12 cellular contexts compared by ENCODE assay signal in genomic region chr12:76880156-76881023, GRCh38. TPM values are rescaled to one million over a fixed set of nuclear protein-coding genes. Genes with fewer than 3 reads are reported as not detected.
DNase-seq lines count a peak whose midpoint lies in the region; ATAC-seq, FAIRE-seq and TF ChIP-seq lines count a peak whose summit lies in the region.
"Had no signal": no experiment of that assay in that cellular context is flagged by ENCODE, and none has a peak within 500 bp of the region (broad histone marks: within the 10 kb centered on the region; RNA-seq: fewer than 3 reads in every experiment).

No MANE protein-coding gene starts in this region.

- H3K9me3 Mint-ChIP-seq in activated naive CD4-positive, alpha-beta T cell treated with anti-CD3 and anti-CD28 coated beads, Interleukin-2, amount 10 ng/mL, durations not matched to agents 7 days and 5 days, result no peaks in the 10 kb centered on the region

- FAIRE-seq in K562 (lab: Jason Lieb, UNC), result no peak

- no peak overlapping the region for H2AK5ac ChIP-seq in mesenchymal stem cell (ENCODE audit: low read length, severe bottlenecking)

- H2BK15ac ChIP-seq in mesenchymal stem cell (ENCODE audit: low read depth, poor library complexity, severe bottlenecking), result no peak overlapping the region

- H2BK120ac ChIP-seq in mesenchymal stem cell (ENCODE audit: low read depth, low read length), result no peak overlapping the region

- H2BK12ac ChIP-seq in mesenchymal stem cell (ENCODE audit: low read length in 2 of 2), result peak overlapping the region in 1 of 2 experiments; percentile 63

- H3K4me2 ChIP-seq in K562 (ENCODE audit: insufficient read depth, low read length) (no peak overlapping the region), mesenchymal stem cell (ENCODE audit: low read length, poor library complexity, severe bottlenecking) (no peak overlapping the region)

- BruUV-seq in K562 (replicated peaks; lab: Mats Ljungman, UMichigan), result no TSS peak

- H4K20me1 ChIP-seq in K562 (replicated peaks; ENCODE audit: control insufficient read depth, insufficient read depth, low read length), result no peaks in the 10 kb centered on the region

- no peak overlapping the region for H3K4me3 ChIP-seq in K562
- H3K4me3 ChIP-seq in mesenchymal stem cell (ENCODE audit: insufficient read depth in 1 of 2, low read depth in 1 of 2, low read length in 2 of 2), result no peak overlapping the region
- no peak overlapping the region for H3K4me3 ChIP-seq in tibial artery

- peak overlapping the region in 1 of 2 experiments; percentile 54 for H3K4ac ChIP-seq in mesenchymal stem cell (ENCODE audit: low read depth in 1 of 2, low read length in 2 of 2)

- no peak overlapping the region for H4K8ac ChIP-seq in mesenchymal stem cell (ENCODE audit: low read length)

- no peak for TF ChIP-seq RAD21 in K562 (CRISPR knock-in tag; conservative IDR thresholded peaks at IDR 0.05 in 1 of 2, IDR thresholded peaks at IDR 0.05 in 1 of 2)

- no peak overlapping the region for H3K27ac Mint-ChIP-seq in activated naive CD4-positive, alpha-beta T cell treated with anti-CD3 and anti-CD28 coated beads, Interleukin-2, amount 10 ng/mL, durations not matched to agents 7 days and 5 days

- ATAC-seq in K562 (no peak), HG03175 (IDR thresholded peaks at IDR 0.05; ENCODE audit: unreplicated experiment) (no peak), HG02981 (IDR thresholded peaks at IDR 0.05; ENCODE audit: unreplicated experiment) (no peak)
- ATAC-seq: esophagus mucosa had no signal

- H3K9me1 ChIP-seq in K562 (ENCODE audit: control insufficient read depth, insufficient read depth, low read length), result no peaks in the 10 kb centered on the region

- POLR2A ChIA-PET in K562 (lab: Yijun Ruan, JAX), result interaction anchor here (0.6 to 1.2 kb wide), 4 partner anchors 11 to 840 kb away, joined by 3 read pairs; no protein-coding TSS in a partner anchor

- no peak for TF ChIP-seq POLR2A in K562 (conservative IDR thresholded peaks at IDR 0.05)

- CTCF ChIA-PET in activated naive CD4-positive, alpha-beta T cell treated with anti-CD3 and anti-CD28 coated beads, Interleukin-2, amount 10 ng/mL, durations not matched to agents 7 days and 5 days (lab: Charles Lee), result no interaction called here
- CTCF ChIA-PET in K562 (lab: Yijun Ruan, JAX; ENCODE audit: low intra/inter-chr PET ratio), result no interaction called here

- H3K4me1 ChIP-seq in K562 (replicated peaks in 1 of 2; ENCODE audit: control insufficient read depth in 2 of 2, insufficient read depth in 2 of 2, low read length in 2 of 2) (peaks cover 0 to 16% of the 10 kb centered on the region in 2 experiments; a peak in 3 of 5 replicates), mesenchymal stem cell (ENCODE audit: control insufficient read depth, insufficient read depth, low read depth, low read length) (peaks cover 5% of the 10 kb centered on the region), tibial artery (peaks cover 0 to 37% (median 11%) of the 10 kb centered on the region in 4 donors)

- no peaks in the 10 kb centered on the region for H3K36me3 ChIP-seq in K562 (ENCODE audit: control insufficient read depth, insufficient read depth, low read length)
- no peaks in the 10 kb centered on the region for H3K36me3 ChIP-seq in mesenchymal stem cell (ENCODE audit: control insufficient read depth in 1 of 2, insufficient read depth in 2 of 2, low read depth in 1 of 2, low read length in 2 of 2)
- no peaks in the 10 kb centered on the region for H3K36me3 ChIP-seq in tibial artery

- H3K27me3 ChIP-seq in K562 (ENCODE audit: control insufficient read depth in 2 of 2, insufficient read depth in 2 of 2, low read length in 2 of 2), result no peaks in the 10 kb centered on the region; a peak in 2 of 5 replicates
- no peaks in the 10 kb centered on the region for H3K27me3 ChIP-seq in mesenchymal stem cell (ENCODE audit: control insufficient read depth in 1 of 2, insufficient read depth in 1 of 2, low read length in 2 of 2)
- H3K27me3 ChIP-seq in tibial artery, result no peaks in the 10 kb centered on the region

- H4K91ac ChIP-seq in mesenchymal stem cell (ENCODE audit: low read length), result no peak overlapping the region

- peaks cover 16% of the 10 kb centered on the region for H3K4me1 Mint-ChIP-seq in activated naive CD4-positive, alpha-beta T cell treated with anti-CD3 and anti-CD28 coated beads, Interleukin-2, amount 10 ng/mL, durations not matched to agents 7 days and 5 days

- H3K79me1 ChIP-seq in mesenchymal stem cell (replicated peaks; ENCODE audit: low read length, poor library complexity, severe bottlenecking), result peaks cover 14% of the 10 kb centered on the region

- no peak overlapping the region for H3K23ac ChIP-seq in mesenchymal stem cell (ENCODE audit: low read length in 2 of 2)

- no peak for TF ChIP-seq EP300 in K562 (IDR thresholded peaks at IDR 0.05; ENCODE audit: low read length)

- no peak overlapping the region for H2BK5ac ChIP-seq in mesenchymal stem cell (ENCODE audit: low read depth, low read length, poor library complexity, severe bottlenecking)

- H3K9ac ChIP-seq in K562 (ENCODE audit: insufficient read depth in 1 of 2, low read depth in 2 of 2, low read length in 2 of 2), result no peak overlapping the region; a peak in 1 of 4 replicates
- peak overlapping the region; percentile 88 for H3K9ac ChIP-seq in mesenchymal stem cell (ENCODE audit: low read length)

- H3K9me3 ChIP-seq in K562 (replicated peaks; ENCODE audit: control insufficient read depth, insufficient read depth, low read depth, low read length) (no peaks in the 10 kb centered on the region), mesenchymal stem cell (ENCODE audit: control insufficient read depth, low read length) (no peaks in the 10 kb centered on the region), tibial artery (peaks cover 0 to 5% (median 0%) of the 10 kb centered on the region in 3 donors)

- no peaks in the 10 kb centered on the region for H3K79me2 ChIP-seq in K562 (ENCODE audit: control insufficient read depth, insufficient read depth, low read length)

- DNase-seq in activated naive CD4-positive, alpha-beta T cell treated with anti-CD3 and anti-CD28 coated beads, Interleukin-2, amount 10 ng/mL, durations not matched to agents 7 days and 5 days, result no peak
- DNase-seq in activated naive CD4-positive, alpha-beta T cell treated with anti-CD3 and anti-CD28 coated beads, Interleukin-2, amount 50 U/mL, for 16 hours, result no peak
- DNase-seq in K562 (ENCODE audit: extremely low read depth in 1 of 4, low spot score in 3 of 4) (no peak), mesenchymal stem cell (peak; percentile 71), tibial artery (no peak), NCI-H1930 (lab: John Stamatoyannopoulos, UW) (no peak)
- DNase-seq: activated effector memory CD4-positive, alpha-beta T cell treated with anti-CD3 and anti-CD28 coated beads, Interleukin-2, amount 50 U/mL, for 16 hours; NCI-H526 treated with DMSO at 0.1 percent for 48 hours; stimulated activated CD4-positive, alpha-beta T cell treated with anti-CD3 and anti-CD28 coated beads, Interleukin-4, amount 100 ng/mL, for 4 hours had no signal

- intact Hi-C loops in K562 (cut with micrococcal nuclease) (no loop called here), tibial artery (cut with DNase I; ENCODE audit: low total_unique reads) (no loop called here)

- peak overlapping the region in 1 of 2 experiments; percentile 46 for H3K18ac ChIP-seq in mesenchymal stem cell (ENCODE audit: low read depth in 1 of 2, low read length in 2 of 2)

- in situ Hi-C loops in K562 (cut with MboI), result no loop called here

- no peaks in the 10 kb centered on the region for H3K36me3 Mint-ChIP-seq in activated naive CD4-positive, alpha-beta T cell treated with anti-CD3 and anti-CD28 coated beads, Interleukin-2, amount 10 ng/mL, durations not matched to agents 7 days and 5 days

- H3K4me3 Mint-ChIP-seq in activated naive CD4-positive, alpha-beta T cell treated with anti-CD3 and anti-CD28 coated beads, Interleukin-2, amount 10 ng/mL, durations not matched to agents 7 days and 5 days, result peak overlapping the region; percentile 67

- H2AFZ ChIP-seq in K562 (ENCODE audit: low read depth, low read length) (peak overlapping the region; percentile 9; the same call in 1 of the 2 replicates), mesenchymal stem cell (ENCODE audit: low read depth, low read length) (no peak overlapping the region)

- H3K14ac ChIP-seq in mesenchymal stem cell (ENCODE audit: low read length in 2 of 2), result no peak overlapping the region

- peaks cover 52% of the 10 kb centered on the region for H3K27me3 Mint-ChIP-seq in activated naive CD4-positive, alpha-beta T cell treated with anti-CD3 and anti-CD28 coated beads, Interleukin-2, amount 10 ng/mL, durations not matched to agents 7 days and 5 days

- TF ChIP-seq CTCF in K562 (IDR thresholded peaks at IDR 0.05 in 2 of 3, conservative IDR thresholded peaks at IDR 0.05 in 1 of 3; ENCODE audit: insufficient read depth in 2 of 3, low read depth in 1 of 3, low read length in 3 of 3), result no peak
- no peak for TF ChIP-seq CTCF in tibial artery (IDR thresholded peaks at IDR 0.05)

- H3K27ac ChIP-seq in K562 (ENCODE audit: extremely low read depth, low read depth, low read length), result no peak overlapping the region
- no peak overlapping the region for H3K27ac ChIP-seq in mesenchymal stem cell (ENCODE audit: low read length, poor library complexity, severe bottlenecking)
- peak overlapping the region; percentile 96 to 98 for H3K27ac ChIP-seq in tibial artery

- 44% methylated on average over 12 of the region's 12 CpGs for WGBS in K562 (ENCODE audit: insufficient coverage, low coverage, missing lambda C conversion rate)
- WGBS in mesenchymal stem cell, result 85% methylated on average over 5 of the region's 12 CpGs

RNA-seq across cellular contexts. Expression of gene CSRP2, which starts 1.6 kb away (rescaled TPM):
- 2.1 and 3.9 TPM in 2 replicates for total RNA-seq in K562 (2011; cell fraction: chromatin; rRNA removed; ENCODE audit: low replicate concordance)
- 1.5 and 1.6 TPM in 2 replicates for total RNA-seq in K562 (2011; cell fraction: nucleolus; rRNA removed)
- 3.7 and 9.9 TPM in 2 replicates for total RNA-seq in K562 (2011; cell fraction: nucleoplasm; rRNA removed)
- 0.32 and 0.73 TPM in 2 replicates for total RNA-seq in K562 (2014; rRNA removed)
- total RNA-seq in K562 (2014; rRNA removed; fragmentation: Illumina TruSeq; extraction: Trizol), result 1.9 and 2.4 TPM in 2 replicates
- 0.60 and 0.83 TPM in 2 replicates for total RNA-seq in K562 (2015; rRNA removed; fragmentation: Illumina TruSeq; extraction: Trizol)
- total RNA-seq in K562 (2021), result 1.6 and 2.3 TPM in 2 replicates
- 4.6 and 5.9 TPM in 2 replicates for polyA plus RNA-seq in K562 (2011; rRNA removed)
- polyA plus RNA-seq in K562 (2011; cell fraction: cytosol; rRNA removed), result 3.1 and 3.6 TPM in 2 replicates
- 1.6 and 3.5 TPM in 2 replicates for polyA plus RNA-seq in K562 (2011; cell fraction: nucleus; rRNA removed)
- 0.97 and 1.9 TPM in 2 replicates for polyA plus RNA-seq in K562 (2012)
- polyA plus RNA-seq in K562 (2014; fragmentation: Illumina TruSeq; extraction: Trizol), result 1.1 and 1.9 TPM in 2 replicates
- 1 to 10 TPM; 4.1 to 6.2 TPM for polyA plus RNA-seq in K562 (2014; fragmentation: Nextera tagmentation; extraction: Ambion mirVana)
- polyA plus RNA-seq in K562 (2014; rRNA removed), result 2.3 and 3.4 TPM in 2 replicates
- 2.2 and 4.0 TPM in 2 replicates for polyA minus RNA-seq in K562 (2011; rRNA and poly(A)+ RNA removed)
- 1.6 and 2.2 TPM in 2 replicates for polyA minus RNA-seq in K562 (2011; cell fraction: cytosol; rRNA and poly(A)+ RNA removed)
- polyA minus RNA-seq in K562 (2011; cell fraction: nucleus; rRNA and poly(A)+ RNA removed), result 1.3 and 2.9 TPM in 2 replicates
- polyA plus RNA-seq in mesenchymal stem cell (2013, experiment 1 of 2), result 26.6 TPM
- 27.7 TPM for polyA plus RNA-seq in mesenchymal stem cell (2013, experiment 2 of 2)

Comparison
In these comparisons a context has a peak if more than half of its experiments do, and no peak if none do; other contexts are left out.
1. H3K27ac ChIP-seq: peak in tibial artery (2 of 2); none in K562 (single experiment) and mesenchymal stem cell (single experiment).